ENCODE assay signal across 1 cellular context in genomic region chr9:136244116-136244775, GRCh38.
TF ChIP-seq lines count a peak whose summit lies in the region.

No MANE protein-coding gene starts in this region.

TF ChIP-seq in HepG2, 621 proteins besides CTCF, POLR2A, EP300 and RAD21 (continued from another document and continues in another):
- TF ChIP-seq HMGXB3 (CRISPR knock-in tag; IDR thresholded peaks at IDR 0.05; ENCODE audit: borderline replicate concordance) (no peak), NR2F1 (CRISPR knock-in tag; IDR thresholded peaks at IDR 0.05) (0 out of 4 replicates have a peak, but pooled peaks have one; percentile 12 to 44), ZNF232 (CRISPR knock-in tag; IDR thresholded peaks at IDR 0.05; ENCODE audit: borderline replicate concordance) (no peak), ARNT (IDR thresholded peaks at IDR 0.05) (no peak), ZNF777 (CRISPR knock-in tag; IDR thresholded peaks at IDR 0.05) (no peak), ZBTB25 (CRISPR knock-in tag; IDR thresholded peaks at IDR 0.05) (no peak), TRAFD1 (CRISPR knock-in tag; IDR thresholded peaks at IDR 0.05; ENCODE audit: borderline replicate concordance) (no peak), AKAP8 (CRISPR knock-in tag; IDR thresholded peaks at IDR 0.05) (no peak), FOSL1 (CRISPR knock-in tag; IDR thresholded peaks at IDR 0.05; ENCODE audit: borderline replicate concordance) (no peak), WIZ (CRISPR knock-in tag; IDR thresholded peaks at IDR 0.05) (no peak), ZNF30 (CRISPR knock-in tag; IDR thresholded peaks at IDR 0.05) (no peak), ZNF20 (CRISPR knock-in tag; IDR thresholded peaks at IDR 0.05) (no peak), ZNF251 (CRISPR knock-in tag; IDR thresholded peaks at IDR 0.05) (no peak), ZNF543 (CRISPR knock-in tag; IDR thresholded peaks at IDR 0.05) (no peak), ISL2 (CRISPR knock-in tag; IDR thresholded peaks at IDR 0.05) (peak; percentile 92), KLF12 (CRISPR knock-in tag; IDR thresholded peaks at IDR 0.05; ENCODE audit: borderline replicate concordance) (no peak), IRF2 (CRISPR knock-in tag; IDR thresholded peaks at IDR 0.05) (no peak), NR1H2 (CRISPR knock-in tag; IDR thresholded peaks at IDR 0.05; ENCODE audit: borderline replicate concordance, low read depth) (no peak), ZNF691 (CRISPR knock-in tag; IDR thresholded peaks at IDR 0.05; ENCODE audit: borderline replicate concordance, low read depth) (no peak), KDM4B (CRISPR knock-in tag; IDR thresholded peaks at IDR 0.05) (no peak), ZNF646 (CRISPR knock-in tag; IDR thresholded peaks at IDR 0.05) (no peak), ZNF609 (CRISPR knock-in tag; IDR thresholded peaks at IDR 0.05; ENCODE audit: borderline replicate concordance) (peak; percentile 67; the same call in 1 of the 2 replicates), ZNF496 (CRISPR knock-in tag; IDR thresholded peaks at IDR 0.05; ENCODE audit: insufficient replicate concordance) (no peak), PAX8 (CRISPR knock-in tag; IDR thresholded peaks at IDR 0.05; ENCODE audit: borderline replicate concordance) (no peak), ZSCAN5A (CRISPR knock-in tag; IDR thresholded peaks at IDR 0.05; ENCODE audit: borderline replicate concordance) (no peak), SPEN (CRISPR knock-in tag; IDR thresholded peaks at IDR 0.05; ENCODE audit: low read depth) (no peak), CENPX (CRISPR knock-in tag; IDR thresholded peaks at IDR 0.05) (no peak), SOX13 (IDR thresholded peaks at IDR 0.05) (no peak), SOX13 (CRISPR knock-in tag; conservative IDR thresholded peaks at IDR 0.05 in 1 of 2, IDR thresholded peaks at IDR 0.05 in 1 of 2) (peak in 1 of 2 experiments; percentile 67; a peak in 2 of 4 replicates), RFX5 (IDR thresholded peaks at IDR 0.05; ENCODE audit: low read depth, low read length) (no peak), ZNF556 (CRISPR knock-in tag; IDR thresholded peaks at IDR 0.05; ENCODE audit: borderline replicate concordance) (no peak), SCMH1 (CRISPR knock-in tag; IDR thresholded peaks at IDR 0.05; ENCODE audit: borderline replicate concordance) (no peak), ZNF362 (CRISPR knock-in tag; IDR thresholded peaks at IDR 0.05; ENCODE audit: borderline replicate concordance) (peak; percentile 62; the same call in 1 of the 2 replicates)
